In the genomic region with DNA sequence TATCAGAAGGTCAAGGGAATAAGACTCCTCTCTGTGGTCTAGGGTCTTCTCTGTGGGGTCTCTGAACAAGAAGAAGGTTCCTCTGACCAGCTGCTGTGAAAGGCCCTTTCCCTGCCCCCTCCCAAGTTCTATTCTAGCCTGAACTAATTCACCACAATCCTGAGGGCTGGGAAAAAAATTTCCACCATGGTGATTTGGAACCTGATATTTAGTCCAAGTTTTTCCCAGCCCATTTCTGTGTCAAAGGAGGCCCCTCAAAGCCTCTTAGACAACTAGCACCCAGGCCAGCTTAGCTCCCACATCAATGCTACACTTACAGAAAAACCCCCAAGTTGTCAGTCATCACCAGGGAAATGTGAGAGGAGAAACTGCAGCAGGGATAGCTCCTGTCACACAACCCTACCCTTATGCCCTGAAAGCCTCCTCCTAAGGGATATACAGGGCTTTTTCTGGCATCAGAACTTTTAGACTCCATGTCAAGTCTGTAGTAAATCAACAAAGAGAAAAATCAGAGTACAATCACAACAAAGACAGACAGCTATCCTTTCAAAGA, we compare ENCODE assay signal across 1 cellular context.
TF ChIP-seq lines count a peak whose summit lies in the region.

No MANE protein-coding gene starts in this region.

TF ChIP-seq in SK-N-SH, 30 proteins besides CTCF, POLR2A, EP300 and RAD21 (continued from another document):
- TF ChIP-seq, protein P1, sequence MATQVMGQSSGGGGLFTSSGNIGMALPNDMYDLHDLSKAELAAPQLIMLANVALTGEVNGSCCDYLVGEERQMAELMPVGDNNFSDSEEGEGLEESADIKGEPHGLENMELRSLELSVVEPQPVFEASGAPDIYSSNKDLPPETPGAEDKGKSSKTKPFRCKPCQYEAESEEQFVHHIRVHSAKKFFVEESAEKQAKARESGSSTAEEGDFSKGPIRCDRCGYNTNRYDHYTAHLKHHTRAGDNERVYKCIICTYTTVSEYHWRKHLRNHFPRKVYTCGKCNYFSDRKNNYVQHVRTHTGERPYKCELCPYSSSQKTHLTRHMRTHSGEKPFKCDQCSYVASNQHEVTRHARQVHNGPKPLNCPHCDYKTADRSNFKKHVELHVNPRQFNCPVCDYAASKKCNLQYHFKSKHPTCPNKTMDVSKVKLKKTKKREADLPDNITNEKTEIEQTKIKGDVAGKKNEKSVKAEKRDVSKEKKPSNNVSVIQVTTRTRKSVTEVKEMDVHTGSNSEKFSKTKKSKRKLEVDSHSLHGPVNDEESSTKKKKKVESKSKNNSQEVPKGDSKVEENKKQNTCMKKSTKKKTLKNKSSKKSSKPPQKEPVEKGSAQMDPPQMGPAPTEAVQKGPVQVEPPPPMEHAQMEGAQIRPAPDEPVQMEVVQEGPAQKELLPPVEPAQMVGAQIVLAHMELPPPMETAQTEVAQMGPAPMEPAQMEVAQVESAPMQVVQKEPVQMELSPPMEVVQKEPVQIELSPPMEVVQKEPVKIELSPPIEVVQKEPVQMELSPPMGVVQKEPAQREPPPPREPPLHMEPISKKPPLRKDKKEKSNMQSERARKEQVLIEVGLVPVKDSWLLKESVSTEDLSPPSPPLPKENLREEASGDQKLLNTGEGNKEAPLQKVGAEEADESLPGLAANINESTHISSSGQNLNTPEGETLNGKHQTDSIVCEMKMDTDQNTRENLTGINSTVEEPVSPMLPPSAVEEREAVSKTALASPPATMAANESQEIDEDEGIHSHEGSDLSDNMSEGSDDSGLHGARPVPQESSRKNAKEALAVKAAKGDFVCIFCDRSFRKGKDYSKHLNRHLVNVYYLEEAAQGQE (IDR thresholded peaks at IDR 0.05; ENCODE audit: low read depth, low read length), result no peak
- TF ChIP-seq ELF1 (IDR thresholded peaks at IDR 0.05), result no peak
TF ChIP-seq in SK-N-SH: peak in this region for 0.
